ENCODE assay signal across 8 cellular contexts in genomic region chr7:106736508-106737201, GRCh38.
DNase-seq lines count a peak whose midpoint lies in the region; ATAC-seq, FAIRE-seq and TF ChIP-seq lines count a peak whose summit lies in the region.

No MANE protein-coding gene starts in this region.

- H3K9me1 ChIP-seq in IMR-90 (ENCODE audit: insufficient read depth, low read length): peaks cover 4% of the 10 kb centered on the region
- H3K9me1 ChIP-seq in K562 (ENCODE audit: control insufficient read depth, insufficient read depth, low read length): no peaks in the 10 kb centered on the region

- TF ChIP-seq POLR2A in IMR-90 (IDR thresholded peaks at IDR 0.05; ENCODE audit: low read depth, low read length) (no peak), K562 (conservative IDR thresholded peaks at IDR 0.05) (no peak)

- dilution Hi-C loops in IMR-90 (cut with HindIII; ENCODE audit: low sequenced_read_pairs, unreplicated experiment): no loop called here

- no CpG with 5 or more reads among the region's 5 CpGs for WGBS in IMR-90 (ENCODE audit: extremely low coverage in 2 of 2, insufficient read length in 1 of 2), 2 experiments
- 74% methylated on average over 5 of the region's 5 CpGs for WGBS in SK-N-SH (ENCODE audit: low lambda C conversion rate)
- WGBS in K562 (ENCODE audit: insufficient coverage, low coverage, missing lambda C conversion rate): 41% methylated on average over 5 of the region's 5 CpGs

- H3K4me3 ChIP-seq in IMR-90 (ENCODE audit: insufficient read depth, low read depth, low read length) (no peak overlapping the region; the same call in 1 of the 2 replicates), SK-N-SH (ENCODE audit: low read depth in 2 of 2, low read length in 1 of 2) (no peak overlapping the region), K562 (no peak overlapping the region), kidney epithelial cell (ENCODE audit: low read depth, low read length) (no peak overlapping the region)

- ATAC-seq in GM21723 (IDR thresholded peaks at IDR 0.05; ENCODE audit: unreplicated experiment) (peak; percentile 85), IMR-90 (ENCODE audit: low read depth) (peak; percentile 95), K562 (peak; percentile 94)

- POLR2A ChIA-PET in IMR-90 (lab: Charles Lee; ENCODE audit: unreplicated experiment): no interaction called here
- POLR2A ChIA-PET in SK-N-SH (lab: Yijun Ruan, JAX): no interaction called here
- POLR2A ChIA-PET in K562 (lab: Yijun Ruan, JAX): interaction anchor here (0.6 to 2.1 kb wide), 7 partner anchors 14 to 207 kb away, joined by 3 to 17 read pairs (median 4); partner anchors contain the start of gene CCDC71L

- peaks cover 0 to 14% of the 10 kb centered on the region in 2 experiments; a peak in 2 of 4 replicates for H3K79me1 ChIP-seq in IMR-90 (ENCODE audit: low read depth in 1 of 2, low read length in 2 of 2)

- peak; percentile 82 for TF ChIP-seq CTCF in IMR-90 (conservative IDR thresholded peaks at IDR 0.05; ENCODE audit: low read depth, low read length)
- TF ChIP-seq CTCF in SK-N-SH (IDR thresholded peaks at IDR 0.05): peak; percentile 69
- TF ChIP-seq CTCF in K562 (IDR thresholded peaks at IDR 0.05 in 2 of 3, conservative IDR thresholded peaks at IDR 0.05 in 1 of 3; ENCODE audit: insufficient read depth in 2 of 3, low read depth in 1 of 3, low read length in 3 of 3): peak; percentile 83 to 92 (median 90)
- TF ChIP-seq CTCF in kidney epithelial cell (IDR thresholded peaks at IDR 0.05; ENCODE audit: insufficient read depth, low read length, poor library complexity, severe bottlenecking): peak; percentile 64

- no peaks in the 10 kb centered on the region for H3K27me3 ChIP-seq in IMR-90 (ENCODE audit: control insufficient read depth, insufficient read depth, low read length)
- no peaks in the 10 kb centered on the region for H3K27me3 ChIP-seq in SK-N-SH (ENCODE audit: insufficient read depth)
- H3K27me3 ChIP-seq in K562 (ENCODE audit: control insufficient read depth in 2 of 2, insufficient read depth in 2 of 2, low read length in 2 of 2): no peaks in the 10 kb centered on the region
- H3K27me3 ChIP-seq in kidney epithelial cell (ENCODE audit: control insufficient read depth, insufficient read depth, low read length): no peaks in the 10 kb centered on the region

- H2BK20ac ChIP-seq in IMR-90 (ENCODE audit: low read depth, low read length): peak overlapping the region; percentile 86

- H4K5ac ChIP-seq in IMR-90 (ENCODE audit: low read depth, low read length): peak overlapping the region; percentile 74

- H3K9me2 ChIP-seq in SK-N-SH: no peaks in the 10 kb centered on the region

- TF ChIP-seq EP300 in SK-N-SH (IDR thresholded peaks at IDR 0.05; ENCODE audit: borderline replicate concordance in 1 of 2, low read depth in 1 of 2, low read length in 1 of 2): no peak
- TF ChIP-seq EP300 in K562 (IDR thresholded peaks at IDR 0.05; ENCODE audit: low read length): peak; percentile 57; the same call in 1 of the 2 replicates

- H3K4me1 ChIP-seq in IMR-90 (ENCODE audit: control insufficient read depth, insufficient read depth, low read length): peaks cover 5% of the 10 kb centered on the region
- peaks cover 4 to 5% of the 10 kb centered on the region in 2 experiments; a peak in 3 of 4 replicates for H3K4me1 ChIP-seq in SK-N-SH (ENCODE audit: control insufficient read depth in 1 of 2, insufficient read depth in 2 of 2, low read depth in 1 of 2, low read length in 1 of 2)
- peaks cover 0 to 16% of the 10 kb centered on the region in 2 experiments; a peak in 2 of 5 replicates for H3K4me1 ChIP-seq in K562 (replicated peaks in 1 of 2; ENCODE audit: control insufficient read depth in 2 of 2, insufficient read depth in 2 of 2, low read length in 2 of 2)

- peak; percentile 89 for TF ChIP-seq RAD21 in IMR-90 (IDR thresholded peaks at IDR 0.05; ENCODE audit: low read length)
- TF ChIP-seq RAD21 in SK-N-SH (IDR thresholded peaks at IDR 0.05; ENCODE audit: low read length): peak; percentile 75
- TF ChIP-seq RAD21 in K562 (CRISPR knock-in tag; conservative IDR thresholded peaks at IDR 0.05 in 1 of 2, IDR thresholded peaks at IDR 0.05 in 1 of 2): peak; percentile 97 to 99

- H2BK120ac ChIP-seq in IMR-90 (ENCODE audit: low read depth, low read length): peak overlapping the region; percentile 97

- CTCF ChIA-PET in IMR-90 (lab: Yijun Ruan, JAX): interaction anchor here (0.6 to 2.6 kb wide), 21 partner anchors 15 to 560 kb away, joined by 3 to 25 read pairs (median 4); partner anchors contain the start of gene CCDC71L
- CTCF ChIA-PET in SK-N-SH (lab: Yijun Ruan, JAX): interaction anchor here (0.6 to 3.8 kb wide), 19 partner anchors 11 to 569 kb away, joined by 3 to 54 read pairs (median 4); partner anchors contain the start of gene CCDC71L
- CTCF ChIA-PET in K562 (lab: Yijun Ruan, JAX; ENCODE audit: low intra/inter-chr PET ratio): interaction anchor here (0.6 to 4.9 kb wide), 8 partner anchors 16 to 583 kb away, joined by 3 to 115 read pairs (median 5); partner anchors contain the start of gene CCDC71L

- H2AFZ ChIP-seq in IMR-90 (replicated peaks; ENCODE audit: low read length, poor library complexity): peak overlapping the region; percentile 80
- peak overlapping the region; percentile 2; the same call in 1 of the 2 replicates for H2AFZ ChIP-seq in SK-N-SH (ENCODE audit: low read depth)
- peak overlapping the region; percentile 82 for H2AFZ ChIP-seq in K562 (ENCODE audit: low read depth, low read length)

- H3K18ac ChIP-seq in IMR-90 (ENCODE audit: low read depth, low read length): peak overlapping the region; percentile 65

- H3K23ac ChIP-seq in IMR-90 (ENCODE audit: low read depth, low read length): peak overlapping the region; percentile 75

- peak overlapping the region; percentile 75 for H2BK5ac ChIP-seq in IMR-90 (ENCODE audit: low read depth, low read length, poor library complexity, severe bottlenecking)

- H3K27ac ChIP-seq in IMR-90 (ENCODE audit: insufficient read depth, low read length) (peak overlapping the region; percentile 77), SK-N-SH (ENCODE audit: low read depth in 2 of 2, low read length in 1 of 2) (peak overlapping the region; percentile 38 to 56; a peak in 3 of 4 replicates), K562 (ENCODE audit: extremely low read depth, low read depth, low read length) (peak overlapping the region; percentile 18; the same call in 1 of the 3 replicates)

- no TSS peak for BruUV-seq in IMR-90 (replicated peaks; lab: Mats Ljungman, UMichigan)
- no TSS peak for BruUV-seq in K562 (replicated peaks; lab: Mats Ljungman, UMichigan)

- intact Hi-C loops in IMR-90 (cut with micrococcal nuclease) (loop anchor here (1.0 to 5.0 kb wide), 6 partner anchors 76 to 560 kb away; no protein-coding TSS in a partner anchor), K562 (cut with micrococcal nuclease) (loop anchor here (1.0 to 5.0 kb wide), 8 partner anchors 44 to 560 kb away; no protein-coding TSS in a partner anchor)

- peak overlapping the region; percentile 58; the same call in 1 of the 2 replicates for H3K56ac ChIP-seq in IMR-90 (ENCODE audit: extremely low read depth, insufficient read depth, low read length)

- no peaks in the 10 kb centered on the region for H4K20me1 ChIP-seq in IMR-90 (ENCODE audit: insufficient read depth, low read length)
- no peaks in the 10 kb centered on the region for H4K20me1 ChIP-seq in SK-N-SH (ENCODE audit: insufficient read depth)
- H4K20me1 ChIP-seq in K562 (replicated peaks; ENCODE audit: control insufficient read depth, insufficient read depth, low read length): no peaks in the 10 kb centered on the region

- H3K14ac ChIP-seq in IMR-90 (replicated peaks; ENCODE audit: low read depth, low read length): peak overlapping the region; percentile 90

- in situ Hi-C loops in IMR-90 (cut with MboI; ENCODE audit: low sequenced_read_pairs): no loop called here
- in situ Hi-C loops in K562 (cut with MboI): no loop called here

- H3K4ac ChIP-seq in IMR-90 (ENCODE audit: low read depth, low read length): peak overlapping the region; percentile 89

- H3K36me3 ChIP-seq in IMR-90 (ENCODE audit: control insufficient read depth, insufficient read depth, low read length) (no peaks in the 10 kb centered on the region), SK-N-SH (replicated peaks in 1 of 2; ENCODE audit: control insufficient read depth in 1 of 2, insufficient read depth in 2 of 2, low read length in 1 of 2) (peaks cover 0 to 6% of the 10 kb centered on the region in 2 experiments), K562 (ENCODE audit: control insufficient read depth, insufficient read depth, low read length) (no peaks in the 10 kb centered on the region), kidney epithelial cell (ENCODE audit: control insufficient read depth, insufficient read depth, low read length) (no peaks in the 10 kb centered on the region)

- peak overlapping the region; percentile 70 for H3K4me2 ChIP-seq in IMR-90 (ENCODE audit: low read depth, low read length)
- H3K4me2 ChIP-seq in SK-N-SH: peak overlapping the region; percentile 14; the same call in 1 of the 2 replicates
- H3K4me2 ChIP-seq in K562 (ENCODE audit: insufficient read depth, low read length): peak overlapping the region; percentile 54

- peak overlapping the region; percentile 82 for H2BK15ac ChIP-seq in IMR-90 (ENCODE audit: low read depth, low read length)

- H3K9me3 ChIP-seq in IMR-90 (ENCODE audit: control insufficient read depth, insufficient read depth, low read length): no peaks in the 10 kb centered on the region
- no peaks in the 10 kb centered on the region for H3K9me3 ChIP-seq in SK-N-SH
- H3K9me3 ChIP-seq in K562 (replicated peaks; ENCODE audit: control insufficient read depth, insufficient read depth, low read depth, low read length): no peaks in the 10 kb centered on the region; the same call in 1 of the 2 replicates

- no peaks in the 10 kb centered on the region for H3K79me2 ChIP-seq in SK-N-SH (ENCODE audit: insufficient read depth)
- H3K79me2 ChIP-seq in K562 (ENCODE audit: control insufficient read depth, insufficient read depth, low read length): no peaks in the 10 kb centered on the region

- peak; percentile 34 for DNase-seq in NCI-H2171 treated with DMSO at 0.1 percent for 48 hours (lab: John Stamatoyannopoulos, UW)
- no peak for DNase-seq in NCI-H2171 (lab: John Stamatoyannopoulos, UW)
- peak; percentile 83 for DNase-seq in IMR-90
- DNase-seq in SK-N-SH: peak; percentile 30
- DNase-seq in K562 (ENCODE audit: extremely low read depth in 1 of 4, low spot score in 3 of 4): peak; percentile 43 to 80 (median 64)
- peak; percentile 45 for DNase-seq in kidney epithelial cell (ENCODE audit: low read depth)
- DNase-seq in stimulated activated naive CD4-positive, alpha-beta T cell (lab: John Stamatoyannopoulos, UW): peak in 5 of 6 experiments; percentile 1 to 59 (median 25)

- H3K9ac ChIP-seq in IMR-90 (ENCODE audit: low read depth, low read length) (peak overlapping the region; percentile 68), SK-N-SH (peak overlapping the region; percentile 5; the same call in 1 of the 2 replicates), K562 (ENCODE audit: insufficient read depth in 1 of 2, low read depth in 2 of 2, low read length in 2 of 2) (no peak overlapping the region; a peak in 1 of 4 replicates)

- H4K91ac ChIP-seq in IMR-90 (ENCODE audit: insufficient read depth, low read depth, low read length): peak overlapping the region; percentile 81

- no peaks in the 10 kb centered on the region for H3F3A ChIP-seq in SK-N-SH (replicated peaks; ENCODE audit: insufficient read depth)

- peak overlapping the region; percentile 58 for H2AK9ac ChIP-seq in IMR-90 (replicated peaks; ENCODE audit: low read depth, low read length, poor library complexity)

- H2AK5ac ChIP-seq in IMR-90 (ENCODE audit: low read depth, low read length): peak overlapping the region; percentile 81

- H4K8ac ChIP-seq in IMR-90 (ENCODE audit: low read depth in 2 of 2, low read length in 2 of 2): peak overlapping the region; percentile 38 to 91; a peak in 3 of 4 replicates

- peak; percentile 79 for FAIRE-seq in K562 (lab: Jason Lieb, UNC)

Comparison
In these comparisons a context has a peak if more than half of its experiments do, and no peak if none do; other contexts are left out.
1. H2AFZ ChIP-seq: peak in every context shown above with its lines; median percentile 82 in K562; 80 in IMR-90; 2 in SK-N-SH.
2. H3K27ac ChIP-seq: peak in every context shown above with its lines; median percentile 77 in IMR-90; 47 in SK-N-SH; 18 in K562.
3. H3K4me2 ChIP-seq: peak in every context shown above with its lines; median percentile 70 in IMR-90; 54 in K562; 14 in SK-N-SH.
4. H3K9ac ChIP-seq: peak in IMR-90 (single experiment) and SK-N-SH (single experiment); none in K562 (0 of 2).
5. Peak in every context shown above with its lines, with median percentiles within 50 percentile points of each other: ATAC-seq and CTCF ChIP-seq.